ENCODE assay signal across 8 cellular contexts in genomic region chr6:53547166-53547814, GRCh38. TPM values are rescaled to one million over a fixed set of nuclear protein-coding genes. Genes with fewer than 3 reads are reported as not detected.
A peak's percentile ranks its signal among the peaks of the same experiment; 100 is the strongest.
DNase-seq lines count a peak whose midpoint lies in the region; ATAC-seq, FAIRE-seq and TF ChIP-seq lines count a peak whose summit lies in the region.

No MANE protein-coding gene starts in this region.

- TF ChIP-seq EP300 in suprapubic skin (IDR thresholded peaks at IDR 0.05) = no peak

- H3K9me3 Mint-ChIP-seq in activated naive CD8-positive, alpha-beta T cell treated with anti-CD3 and anti-CD28 coated beads for 36 hours = peaks cover 2% of the 10 kb centered on the region

- H3K27me3 ChIP-seq in BJ (ENCODE audit: control insufficient read depth, insufficient read depth, low read length) = no peaks in the 10 kb centered on the region
- no peaks in the 10 kb centered on the region for H3K27me3 ChIP-seq in suprapubic skin

- CTCF ChIA-PET in BJ (lab: Yijun Ruan, JAX) = interaction anchor here (0.9 to 2.1 kb wide), 6 partner anchors 9 to 171 kb away, joined by 3 to 5 read pairs (median 4); no protein-coding TSS in a partner anchor

- H3K36me3 ChIP-seq in BJ (ENCODE audit: control insufficient read depth, insufficient read depth, low read length) (no peaks in the 10 kb centered on the region), kidney (ENCODE audit: control insufficient read depth in 1 of 2, insufficient read depth in 2 of 2, low read length in 2 of 2) (no peaks in the 10 kb centered on the region), suprapubic skin (no peaks in the 10 kb centered on the region)

- peak overlapping the region; percentile 50 to 90 for H3K9ac ChIP-seq in kidney (ENCODE audit: low read length in 2 of 2)

- peaks cover 1% of the 10 kb centered on the region for H3K36me3 Mint-ChIP-seq in activated naive CD8-positive, alpha-beta T cell treated with anti-CD3 and anti-CD28 coated beads for 36 hours

- POLR2A ChIA-PET in BJ (lab: Charles Lee) = no interaction called here

- peaks cover 47% of the 10 kb centered on the region for H3K4me1 Mint-ChIP-seq in activated naive CD8-positive, alpha-beta T cell treated with anti-CD3 and anti-CD28 coated beads for 36 hours

- TF ChIP-seq POLR2A in suprapubic skin (IDR thresholded peaks at IDR 0.05) = no peak

- TF ChIP-seq CTCF in BJ (IDR thresholded peaks at IDR 0.05; ENCODE audit: insufficient read depth, low read depth, low read length) (no peak), kidney (IDR thresholded peaks at IDR 0.05; ENCODE audit: borderline replicate concordance, extremely low read depth, insufficient read depth) (no peak), suprapubic skin (IDR thresholded peaks at IDR 0.05) (no peak)

- ATAC-seq in GM19452 (IDR thresholded peaks at IDR 0.05; ENCODE audit: unreplicated experiment) (peak; percentile 1), HG03571 (IDR thresholded peaks at IDR 0.05; ENCODE audit: unreplicated experiment) (peak; percentile 2)

- H3K4me3 ChIP-seq in BJ (ENCODE audit: low read depth, low read length) (peak overlapping the region; percentile 51), kidney (ENCODE audit: low read length in 2 of 2) (peak overlapping the region; percentile 96 to 97), suprapubic skin (peak overlapping the region; percentile 60)

- H3K4me1 ChIP-seq in kidney (ENCODE audit: control insufficient read depth in 1 of 2, insufficient read depth in 1 of 2, low read depth in 1 of 2, low read length in 2 of 2) (peaks cover 9 to 16% of the 10 kb centered on the region in 2 donors), suprapubic skin (peaks cover 38% of the 10 kb centered on the region)

- 9% methylated on average over 12 of the region's 12 CpGs for WGBS in suprapubic skin

- intact Hi-C loops in kidney (cut with DNase I) = no loop called here

- peak overlapping the region; percentile 78 to 91 for H3K27ac ChIP-seq in kidney (ENCODE audit: low read depth in 2 of 2, low read length in 2 of 2)
- peak overlapping the region; percentile 82 for H3K27ac ChIP-seq in suprapubic skin

- FAIRE-seq in kidney (lab: Jason Lieb, UNC) = no peak

- H3K27me3 Mint-ChIP-seq in activated naive CD8-positive, alpha-beta T cell treated with anti-CD3 and anti-CD28 coated beads for 36 hours = peaks cover 3% of the 10 kb centered on the region

- no peak for DNase-seq in BJ (ENCODE audit: low read depth)
- no peak for DNase-seq in activated naive CD8-positive, alpha-beta T cell treated with anti-CD3 and anti-CD28 coated beads for 36 hours
- DNase-seq in kidney = no peak
- DNase-seq in suprapubic skin (ENCODE audit: low spot score in 2 of 2) = no peak
- no peak for DNase-seq in NCI-H2081 (lab: John Stamatoyannopoulos, UW)
- DNase-seq in T-helper 9 cell = no peak

- peak overlapping the region; percentile 39 for H3K27ac Mint-ChIP-seq in activated naive CD8-positive, alpha-beta T cell treated with anti-CD3 and anti-CD28 coated beads for 36 hours

- H3K9me3 ChIP-seq in kidney (ENCODE audit: control insufficient read depth in 1 of 2, low read length in 2 of 2) = no peaks in the 10 kb centered on the region
- H3K9me3 ChIP-seq in suprapubic skin = no peaks in the 10 kb centered on the region

- H3K4me3 Mint-ChIP-seq in activated naive CD8-positive, alpha-beta T cell treated with anti-CD3 and anti-CD28 coated beads for 36 hours = peak overlapping the region; percentile 80

RNA-seq across cellular contexts. Expression of gene GCLC, which starts 2.4 kb away (rescaled TPM):
- 8.4 and 15.0 TPM in 2 replicates for polyA plus RNA-seq in BJ (2011; rRNA removed)
- 8.3 and 8.9 TPM in 2 replicates for polyA minus RNA-seq in BJ (2011; rRNA and poly(A)+ RNA removed)
- total RNA-seq in activated naive CD8-positive, alpha-beta T cell treated with anti-CD3 and anti-CD28 coated beads for 36 hours = 10 to 100 TPM; 25.3 to 29.6 TPM
- 31.8 TPM for total RNA-seq in kidney
- 14.8 TPM for polyA plus RNA-seq in kidney (ENCODE audit: insufficient read depth, low read depth, low replicate concordance)
- 10 to 100 TPM; 47.3 to 65.0 (median 51.1) TPM for total RNA-seq in suprapubic skin
